Comparison of ENCODE assay signal across 1 cellular context in genomic region chr16:88552815-88553214, GRCh38.
A peak's percentile ranks its signal among the peaks of the same experiment; 100 is the strongest.
TF ChIP-seq lines count a peak whose summit lies in the region.

No MANE protein-coding gene starts in this region.

TF ChIP-seq in GM12878, 131 proteins besides CTCF, POLR2A, EP300 and RAD21 (continued from another document):
- peak; percentile 17 for TF ChIP-seq USF1 (IDR thresholded peaks at IDR 0.05; ENCODE audit: borderline replicate concordance, extremely low read length, insufficient read depth, low read depth, low read length)
- no peak for TF ChIP-seq TAF1 (IDR thresholded peaks at IDR 0.05; ENCODE audit: borderline replicate concordance, low read depth, low read length)
- no peak for TF ChIP-seq ZBTB4 (CRISPR knock-in tag; IDR thresholded peaks at IDR 0.05)
